In genomic region chr2:242064364-242065250, GRCh38 we compare ENCODE assay signal across 16 cellular contexts.
"Had no signal": no experiment of that assay in that cellular context is flagged by ENCODE, and none has a peak within 500 bp of the region (broad histone marks: within the 10 kb centered on the region; RNA-seq: fewer than 3 reads in every experiment).

No MANE protein-coding gene starts in this region.

- H3K36me3 ChIP-seq: ascending aorta, breast epithelium, gastrocnemius medialis, heart right ventricle, ovary, thyroid gland, vagina had no signal

- FAIRE-seq: islet of Langerhans had no signal

- H3K4me3 ChIP-seq: ascending aorta, breast epithelium, gastrocnemius medialis, heart right ventricle, lung, ovary, thyroid gland, vagina had no signal

- DNase-seq: activated CD4-positive, alpha-beta memory T cell treated with anti-CD3 and anti-CD28 coated beads for 36 hours; activated naive CD4-positive, alpha-beta T cell treated with anti-CD3 and anti-CD28 coated beads, Interleukin-2, amount 10 ng/mL, durations not matched to agents 7 days and 5 days; activated T-cell treated with anti-CD3 and anti-CD28 coated beads, Interleukin-2, amount 50 U/mL, for 1 hour; gastrocnemius medialis; heart right ventricle; midbrain; ovary; thyroid gland had no signal

- H3K4me1 ChIP-seq: ascending aorta, breast epithelium, gastrocnemius medialis, heart right ventricle, thyroid gland, vagina had no signal

- H3K27ac ChIP-seq: ascending aorta, breast epithelium, gastrocnemius medialis, heart right ventricle, ovary, thyroid gland, vagina had no signal

- H3K9me3 ChIP-seq: ascending aorta, breast epithelium, gastrocnemius medialis, ovary, thyroid gland, vagina had no signal

- H3K27me3 ChIP-seq: ascending aorta, ovary, thyroid gland, vagina had no signal

- ATAC-seq: activated CD4-positive, CD25-positive, alpha-beta regulatory T cell treated with anti-CD3 and anti-CD28 coated beads, Interleukin-2, amount 50 U/mL, for 24 hours; activated CD8-positive, alpha-beta memory T cell treated with anti-CD3 and anti-CD28 coated beads, Interleukin-2, amount 10 ng/mL, durations not matched to agents 7 days and 5 days; gastrocnemius medialis; stimulated activated memory B cell treated with anti-CD40 and anti-IgM and Interleukin-4, amounts not matched to agents 10 μg/mL and 1 μg/mL and 100 μg/mL, for 72 hours had no signal
